Comparison of ENCODE assay signal across 1 cellular context in the genomic region with DNA sequence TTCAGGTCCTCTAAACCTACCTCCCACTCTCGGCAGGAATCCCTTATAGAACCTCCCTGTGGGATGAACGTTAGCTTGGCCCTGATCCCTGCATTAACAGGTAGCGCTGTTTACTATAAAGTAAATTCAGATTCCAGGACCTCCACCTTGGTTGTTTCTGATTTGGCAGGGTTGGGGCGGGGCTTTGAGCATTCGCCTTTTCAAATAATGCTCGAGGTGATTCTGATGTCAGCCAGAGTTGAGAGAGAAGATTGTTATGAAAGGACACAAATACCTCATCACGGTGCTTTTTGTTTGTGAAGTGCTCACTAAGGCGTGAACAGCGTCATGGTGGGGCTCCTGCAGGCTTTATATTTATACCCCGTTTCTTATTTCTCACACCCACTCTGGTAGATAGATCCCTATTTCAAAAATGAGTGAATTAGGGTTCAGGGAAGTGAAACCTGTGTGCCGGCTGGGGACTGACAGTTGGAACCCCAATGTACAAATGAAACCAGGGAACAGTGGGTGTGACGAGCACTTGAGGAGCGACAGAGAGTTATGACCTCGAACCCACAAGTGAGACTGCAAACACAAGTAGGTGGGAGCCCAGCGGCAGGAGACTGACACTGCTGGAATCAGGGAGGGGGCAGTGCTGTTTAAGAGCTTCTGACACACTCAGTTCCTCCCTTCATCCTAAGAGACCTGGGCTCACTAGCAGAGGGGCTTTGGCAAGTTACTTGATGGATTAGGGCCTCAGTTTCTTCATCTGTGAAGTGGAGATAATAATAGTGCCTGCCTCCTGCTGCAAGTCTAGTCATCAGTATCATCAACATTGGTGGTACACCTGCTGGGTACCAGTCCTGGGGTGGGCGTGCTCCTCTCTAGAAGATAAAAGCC.
TF ChIP-seq lines count a peak whose summit lies in the region.

No MANE protein-coding gene starts in this region.

TF ChIP-seq in GM12878, 131 proteins besides CTCF, POLR2A, EP300 and RAD21 (continued from another document and continues in another):
- TF ChIP-seq FOXK2 (IDR thresholded peaks at IDR 0.05): peak; percentile 74; the same call in 1 of the 2 replicates
- TF ChIP-seq, protein P1, sequence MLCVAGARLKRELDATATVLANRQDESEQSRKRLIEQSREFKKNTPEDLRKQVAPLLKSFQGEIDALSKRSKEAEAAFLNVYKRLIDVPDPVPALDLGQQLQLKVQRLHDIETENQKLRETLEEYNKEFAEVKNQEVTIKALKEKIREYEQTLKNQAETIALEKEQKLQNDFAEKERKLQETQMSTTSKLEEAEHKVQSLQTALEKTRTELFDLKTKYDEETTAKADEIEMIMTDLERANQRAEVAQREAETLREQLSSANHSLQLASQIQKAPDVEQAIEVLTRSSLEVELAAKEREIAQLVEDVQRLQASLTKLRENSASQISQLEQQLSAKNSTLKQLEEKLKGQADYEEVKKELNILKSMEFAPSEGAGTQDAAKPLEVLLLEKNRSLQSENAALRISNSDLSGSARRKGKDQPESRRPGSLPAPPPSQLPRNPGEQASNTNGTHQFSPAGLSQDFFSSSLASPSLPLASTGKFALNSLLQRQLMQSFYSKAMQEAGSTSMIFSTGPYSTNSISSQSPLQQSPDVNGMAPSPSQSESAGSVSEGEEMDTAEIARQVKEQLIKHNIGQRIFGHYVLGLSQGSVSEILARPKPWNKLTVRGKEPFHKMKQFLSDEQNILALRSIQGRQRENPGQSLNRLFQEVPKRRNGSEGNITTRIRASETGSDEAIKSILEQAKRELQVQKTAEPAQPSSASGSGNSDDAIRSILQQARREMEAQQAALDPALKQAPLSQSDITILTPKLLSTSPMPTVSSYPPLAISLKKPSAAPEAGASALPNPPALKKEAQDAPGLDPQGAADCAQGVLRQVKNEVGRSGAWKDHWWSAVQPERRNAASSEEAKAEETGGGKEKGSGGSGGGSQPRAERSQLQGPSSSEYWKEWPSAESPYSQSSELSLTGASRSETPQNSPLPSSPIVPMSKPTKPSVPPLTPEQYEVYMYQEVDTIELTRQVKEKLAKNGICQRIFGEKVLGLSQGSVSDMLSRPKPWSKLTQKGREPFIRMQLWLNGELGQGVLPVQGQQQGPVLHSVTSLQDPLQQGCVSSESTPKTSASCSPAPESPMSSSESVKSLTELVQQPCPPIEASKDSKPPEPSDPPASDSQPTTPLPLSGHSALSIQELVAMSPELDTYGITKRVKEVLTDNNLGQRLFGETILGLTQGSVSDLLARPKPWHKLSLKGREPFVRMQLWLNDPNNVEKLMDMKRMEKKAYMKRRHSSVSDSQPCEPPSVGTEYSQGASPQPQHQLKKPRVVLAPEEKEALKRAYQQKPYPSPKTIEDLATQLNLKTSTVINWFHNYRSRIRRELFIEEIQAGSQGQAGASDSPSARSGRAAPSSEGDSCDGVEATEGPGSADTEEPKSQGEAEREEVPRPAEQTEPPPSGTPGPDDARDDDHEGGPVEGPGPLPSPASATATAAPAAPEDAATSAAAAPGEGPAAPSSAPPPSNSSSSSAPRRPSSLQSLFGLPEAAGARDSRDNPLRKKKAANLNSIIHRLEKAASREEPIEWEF (IDR thresholded peaks at IDR 0.05; ENCODE audit: insufficient replicate concordance, low read depth, low read length): peak; percentile 89
- TF ChIP-seq RELA (IDR thresholded peaks at IDR 0.05; ENCODE audit: borderline replicate concordance, partially characterized antibody): peak; percentile 79
- TF ChIP-seq MEF2A (IDR thresholded peaks at IDR 0.05; ENCODE audit: insufficient read depth, low read depth, low read length): peak; percentile 98
- TF ChIP-seq, protein P2, sequence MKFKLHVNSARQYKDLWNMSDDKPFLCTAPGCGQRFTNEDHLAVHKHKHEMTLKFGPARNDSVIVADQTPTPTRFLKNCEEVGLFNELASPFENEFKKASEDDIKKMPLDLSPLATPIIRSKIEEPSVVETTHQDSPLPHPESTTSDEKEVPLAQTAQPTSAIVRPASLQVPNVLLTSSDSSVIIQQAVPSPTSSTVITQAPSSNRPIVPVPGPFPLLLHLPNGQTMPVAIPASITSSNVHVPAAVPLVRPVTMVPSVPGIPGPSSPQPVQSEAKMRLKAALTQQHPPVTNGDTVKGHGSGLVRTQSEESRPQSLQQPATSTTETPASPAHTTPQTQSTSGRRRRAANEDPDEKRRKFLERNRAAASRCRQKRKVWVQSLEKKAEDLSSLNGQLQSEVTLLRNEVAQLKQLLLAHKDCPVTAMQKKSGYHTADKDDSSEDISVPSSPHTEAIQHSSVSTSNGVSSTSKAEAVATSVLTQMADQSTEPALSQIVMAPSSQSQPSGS (IDR thresholded peaks at IDR 0.05; ENCODE audit: low read length): peak; percentile 99
- TF ChIP-seq CBX5 (IDR thresholded peaks at IDR 0.05; ENCODE audit: low read depth): peak; percentile 96
- TF ChIP-seq MXI1 (IDR thresholded peaks at IDR 0.05; ENCODE audit: low read depth, low read length): peak; percentile 86; the same call in 1 of the 2 replicates
- TF ChIP-seq CHD2 (IDR thresholded peaks at IDR 0.05; ENCODE audit: borderline replicate concordance, low read depth, low read length): peak; percentile 94
- TF ChIP-seq JUND (IDR thresholded peaks at IDR 0.05; ENCODE audit: low read depth, low read length): 0 out of 2 replicates have a peak, but pooled peaks have one; percentile 29
- TF ChIP-seq SUPT20H (IDR thresholded peaks at IDR 0.05; ENCODE audit: borderline replicate concordance, control insufficient read depth, low read depth, low read length): no peak
- TF ChIP-seq NKRF (conservative IDR thresholded peaks at IDR 0.05): no peak; the same call in 1 of the 2 replicates
- TF ChIP-seq, protein P3, sequence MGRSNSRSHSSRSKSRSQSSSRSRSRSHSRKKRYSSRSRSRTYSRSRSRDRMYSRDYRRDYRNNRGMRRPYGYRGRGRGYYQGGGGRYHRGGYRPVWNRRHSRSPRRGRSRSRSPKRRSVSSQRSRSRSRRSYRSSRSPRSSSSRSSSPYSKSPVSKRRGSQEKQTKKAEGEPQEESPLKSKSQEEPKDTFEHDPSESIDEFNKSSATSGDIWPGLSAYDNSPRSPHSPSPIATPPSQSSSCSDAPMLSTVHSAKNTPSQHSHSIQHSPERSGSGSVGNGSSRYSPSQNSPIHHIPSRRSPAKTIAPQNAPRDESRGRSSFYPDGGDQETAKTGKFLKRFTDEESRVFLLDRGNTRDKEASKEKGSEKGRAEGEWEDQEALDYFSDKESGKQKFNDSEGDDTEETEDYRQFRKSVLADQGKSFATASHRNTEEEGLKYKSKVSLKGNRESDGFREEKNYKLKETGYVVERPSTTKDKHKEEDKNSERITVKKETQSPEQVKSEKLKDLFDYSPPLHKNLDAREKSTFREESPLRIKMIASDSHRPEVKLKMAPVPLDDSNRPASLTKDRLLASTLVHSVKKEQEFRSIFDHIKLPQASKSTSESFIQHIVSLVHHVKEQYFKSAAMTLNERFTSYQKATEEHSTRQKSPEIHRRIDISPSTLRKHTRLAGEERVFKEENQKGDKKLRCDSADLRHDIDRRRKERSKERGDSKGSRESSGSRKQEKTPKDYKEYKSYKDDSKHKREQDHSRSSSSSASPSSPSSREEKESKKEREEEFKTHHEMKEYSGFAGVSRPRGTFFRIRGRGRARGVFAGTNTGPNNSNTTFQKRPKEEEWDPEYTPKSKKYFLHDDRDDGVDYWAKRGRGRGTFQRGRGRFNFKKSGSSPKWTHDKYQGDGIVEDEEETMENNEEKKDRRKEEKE (IDR thresholded peaks at IDR 0.05): no peak
- peak; percentile 39; the same call in 1 of the 2 replicates for TF ChIP-seq SMC3 (IDR thresholded peaks at IDR 0.05; ENCODE audit: borderline replicate concordance, low read length)
- peak; percentile 96 for TF ChIP-seq TCF12 (IDR thresholded peaks at IDR 0.05; ENCODE audit: low read depth, low read length)
- peak; percentile 86 to 91 for TF ChIP-seq BHLHE40 (IDR thresholded peaks at IDR 0.05; ENCODE audit: borderline replicate concordance in 1 of 2, low read depth in 2 of 2, low read length in 1 of 2)
- TF ChIP-seq TAF1 (IDR thresholded peaks at IDR 0.05; ENCODE audit: borderline replicate concordance, low read depth, low read length): 0 out of 2 replicates have a peak, but pooled peaks have one; percentile 48
- peak; percentile 93 for TF ChIP-seq NBN (IDR thresholded peaks at IDR 0.05)
- peak; percentile 93 for TF ChIP-seq SMAD1 (IDR thresholded peaks at IDR 0.05; ENCODE audit: low read depth, partially characterized antibody)
- TF ChIP-seq HDGF (IDR thresholded peaks at IDR 0.05): no peak
- no peak for TF ChIP-seq NFXL1 (IDR thresholded peaks at IDR 0.05; ENCODE audit: borderline replicate concordance)
- peak; percentile 99 for TF ChIP-seq MYB (IDR thresholded peaks at IDR 0.05; ENCODE audit: borderline replicate concordance, low read depth, low read length)
- no peak for TF ChIP-seq ELK1 (IDR thresholded peaks at IDR 0.05; ENCODE audit: low read depth, low read length)
- TF ChIP-seq, protein P4, sequence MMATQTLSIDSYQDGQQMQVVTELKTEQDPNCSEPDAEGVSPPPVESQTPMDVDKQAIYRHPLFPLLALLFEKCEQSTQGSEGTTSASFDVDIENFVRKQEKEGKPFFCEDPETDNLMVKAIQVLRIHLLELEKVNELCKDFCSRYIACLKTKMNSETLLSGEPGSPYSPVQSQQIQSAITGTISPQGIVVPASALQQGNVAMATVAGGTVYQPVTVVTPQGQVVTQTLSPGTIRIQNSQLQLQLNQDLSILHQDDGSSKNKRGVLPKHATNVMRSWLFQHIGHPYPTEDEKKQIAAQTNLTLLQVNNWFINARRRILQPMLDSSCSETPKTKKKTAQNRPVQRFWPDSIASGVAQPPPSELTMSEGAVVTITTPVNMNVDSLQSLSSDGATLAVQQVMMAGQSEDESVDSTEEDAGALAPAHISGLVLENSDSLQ (IDR thresholded peaks at IDR 0.05): peak; percentile 97
- TF ChIP-seq SREBF2 (IDR thresholded peaks at IDR 0.05; ENCODE audit: low read length): no peak
- TF ChIP-seq YBX1 (IDR thresholded peaks at IDR 0.05): no peak; the same call in 1 of the 2 replicates
- TF ChIP-seq, protein P5, sequence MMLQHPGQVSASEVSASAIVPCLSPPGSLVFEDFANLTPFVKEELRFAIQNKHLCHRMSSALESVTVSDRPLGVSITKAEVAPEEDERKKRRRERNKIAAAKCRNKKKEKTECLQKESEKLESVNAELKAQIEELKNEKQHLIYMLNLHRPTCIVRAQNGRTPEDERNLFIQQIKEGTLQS (IDR thresholded peaks at IDR 0.05; ENCODE audit: borderline replicate concordance, extremely low read depth, low read depth, low read length): no peak
- TF ChIP-seq PML (IDR thresholded peaks at IDR 0.05; ENCODE audit: low read length): peak; percentile 86
- peak; percentile 94 for TF ChIP-seq BCL3 (IDR thresholded peaks at IDR 0.05; ENCODE audit: borderline replicate concordance, insufficient read depth, low read depth, low read length, poor library complexity, severe bottlenecking)
- peak; percentile 100 for TF ChIP-seq NFIC (IDR thresholded peaks at IDR 0.05; ENCODE audit: low read depth, low read length)
- TF ChIP-seq EGR1 (IDR thresholded peaks at IDR 0.05; ENCODE audit: borderline replicate concordance in 1 of 2, low read depth in 2 of 2, low read length in 2 of 2): 0 out of 3 replicates have a peak, but pooled peaks of 1 of the 2 experiments have one; percentile 67
- TF ChIP-seq, protein P6, sequence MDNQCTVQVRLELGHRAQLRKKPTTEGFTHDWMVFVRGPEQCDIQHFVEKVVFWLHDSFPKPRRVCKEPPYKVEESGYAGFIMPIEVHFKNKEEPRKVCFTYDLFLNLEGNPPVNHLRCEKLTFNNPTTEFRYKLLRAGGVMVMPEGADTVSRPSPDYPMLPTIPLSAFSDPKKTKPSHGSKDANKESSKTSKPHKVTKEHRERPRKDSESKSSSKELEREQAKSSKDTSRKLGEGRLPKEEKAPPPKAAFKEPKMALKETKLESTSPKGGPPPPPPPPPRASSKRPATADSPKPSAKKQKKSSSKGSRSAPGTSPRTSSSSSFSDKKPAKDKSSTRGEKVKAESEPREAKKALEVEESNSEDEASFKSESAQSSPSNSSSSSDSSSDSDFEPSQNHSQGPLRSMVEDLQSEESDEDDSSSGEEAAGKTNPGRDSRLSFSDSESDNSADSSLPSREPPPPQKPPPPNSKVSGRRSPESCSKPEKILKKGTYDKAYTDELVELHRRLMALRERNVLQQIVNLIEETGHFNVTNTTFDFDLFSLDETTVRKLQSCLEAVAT (IDR thresholded peaks at IDR 0.05): peak; percentile 85
- peak; percentile 83 for TF ChIP-seq SP1 (IDR thresholded peaks at IDR 0.05; ENCODE audit: low read depth, low read length)
- TF ChIP-seq BRCA1 (IDR thresholded peaks at IDR 0.05; ENCODE audit: low read depth, low read length): no peak; the same call in 1 of the 2 replicates
